Comparison of ENCODE assay signal across 9 cellular contexts in genomic region chr22:26169312-26170111, GRCh38. TPM values are rescaled to one million over a fixed set of nuclear protein-coding genes. Genes with fewer than 3 reads are reported as not detected.
DNase-seq lines count a peak whose midpoint lies in the region; ATAC-seq and TF ChIP-seq lines count a peak whose summit lies in the region.
"Had no signal": no experiment of that assay in that cellular context is flagged by ENCODE, and none has a peak within 500 bp of the region (broad histone marks: within the 10 kb centered on the region; RNA-seq: fewer than 3 reads in every experiment).

TSS of gene SEZ6L (plus strand) at chr22:26169462. CDS start at chr22:26169670, 208 bp downstream.

- H3K27ac Mint-ChIP-seq in activated naive CD4-positive, alpha-beta T cell treated with anti-CD3 and anti-CD28 coated beads, Interleukin-2, amount 50 U/mL, for 24 hours, result no peak within 1 kb of the TSS

- H3K36me3 Mint-ChIP-seq in activated naive CD4-positive, alpha-beta T cell treated with anti-CD3 and anti-CD28 coated beads, Interleukin-2, amount 50 U/mL, for 24 hours, result no peaks in the 10 kb centered on the region

- no peaks in the 10 kb centered on the region for H3K36me3 ChIP-seq in body of pancreas (replicated peaks in 1 of 2; ENCODE audit: insufficient read depth in 1 of 2, low read depth in 2 of 2)
- no peaks in the 10 kb centered on the region for H3K36me3 ChIP-seq in mesendoderm (ENCODE audit: control insufficient read depth, insufficient read depth, low read length)
- H3K36me3 ChIP-seq in upper lobe of right lung, result no peaks in the 10 kb centered on the region

- peaks cover 6% of the 10 kb centered on the region for H3K4me1 Mint-ChIP-seq in activated naive CD4-positive, alpha-beta T cell treated with anti-CD3 and anti-CD28 coated beads, Interleukin-2, amount 50 U/mL, for 24 hours

- H3K27me3 ChIP-seq in body of pancreas (peaks cover 0 to 19% of the 10 kb centered on the region in 2 donors), mesendoderm (ENCODE audit: insufficient read depth, low read length, poor library complexity) (peaks cover 5% of the 10 kb centered on the region), upper lobe of right lung (peaks cover 94% of the 10 kb centered on the region)

- no peaks in the 10 kb centered on the region for H3K79me1 ChIP-seq in mesendoderm (ENCODE audit: low read length)

- no peaks in the 10 kb centered on the region for H3K9me3 ChIP-seq in body of pancreas
- no peaks in the 10 kb centered on the region for H3K9me3 ChIP-seq in upper lobe of right lung

- H3K9me3 Mint-ChIP-seq in activated naive CD4-positive, alpha-beta T cell treated with anti-CD3 and anti-CD28 coated beads, Interleukin-2, amount 50 U/mL, for 24 hours, result no peaks in the 10 kb centered on the region

- peak within 1 kb of the TSS; percentile 71 for H3K56ac ChIP-seq in mesendoderm (ENCODE audit: low read length)

- no peak within 1 kb of the TSS for H2BK120ac ChIP-seq in mesendoderm (ENCODE audit: low read depth, low read length)

- peaks cover 14% of the 10 kb centered on the region for H3K4me1 ChIP-seq in body of pancreas
- peaks cover 3% of the 10 kb centered on the region for H3K4me1 ChIP-seq in mesendoderm (ENCODE audit: control insufficient read depth, low read depth, low read length)
- peaks cover 8% of the 10 kb centered on the region for H3K4me1 ChIP-seq in upper lobe of right lung

- H2BK5ac ChIP-seq in mesendoderm (ENCODE audit: low read length), result no peak within 1 kb of the TSS

- H3K4ac ChIP-seq in mesendoderm (ENCODE audit: low read depth, low read length), result no peak within 1 kb of the TSS

- H3K4me3 Mint-ChIP-seq in activated naive CD4-positive, alpha-beta T cell treated with anti-CD3 and anti-CD28 coated beads, Interleukin-2, amount 50 U/mL, for 24 hours, result peak within 1 kb of the TSS; percentile 38

- 0 to 1% methylated on average over 4 to 87 of the region's 92 CpGs for WGBS in body of pancreas, 2 donors
- no CpG with 5 or more reads among the region's 92 CpGs for WGBS in mesendoderm (ENCODE audit: extremely low coverage, insufficient coverage, low lambda C conversion rate)

- H3K27me3 Mint-ChIP-seq in activated naive CD4-positive, alpha-beta T cell treated with anti-CD3 and anti-CD28 coated beads, Interleukin-2, amount 50 U/mL, for 24 hours, result peaks cover 65% of the 10 kb centered on the region

- H2BK15ac ChIP-seq in mesendoderm (replicated peaks; ENCODE audit: low read depth), result no peak within 1 kb of the TSS

- H3K4me3 ChIP-seq in body of pancreas (no peak within 1 kb of the TSS), mesendoderm (ENCODE audit: low read length) (peak within 1 kb of the TSS; percentile 26), upper lobe of right lung (peak within 1 kb of the TSS; percentile 34)

- peak within 1 kb of the TSS; percentile 55 for H3K9ac ChIP-seq in mesendoderm (ENCODE audit: low read length)

- TF ChIP-seq POLR2A in body of pancreas (IDR thresholded peaks at IDR 0.05), result no peak

- no peak within 1 kb of the TSS for H3K27ac ChIP-seq in body of pancreas
- no peak within 1 kb of the TSS for H3K27ac ChIP-seq in mesendoderm (ENCODE audit: low read depth, low read length)
- no peak within 1 kb of the TSS for H3K27ac ChIP-seq in upper lobe of right lung
- H3K27ac ChIP-seq: epithelial cell of prostate had no signal

- H4K8ac ChIP-seq in mesendoderm (ENCODE audit: low read depth, low read length), result no peak within 1 kb of the TSS

- TF ChIP-seq CTCF in body of pancreas (IDR thresholded peaks at IDR 0.05) (no peak), upper lobe of right lung (IDR thresholded peaks at IDR 0.05) (no peak)

- no peak within 1 kb of the TSS for H3K18ac ChIP-seq in mesendoderm (ENCODE audit: low read length)

- intact Hi-C loops in body of pancreas (cut with DNase I), result no loop called here
- intact Hi-C loops in upper lobe of right lung (cut with DNase I), result no loop called here

- no peak within 1 kb of the TSS for H3K23ac ChIP-seq in mesendoderm (ENCODE audit: low read length)

- ATAC-seq in body of pancreas (peak; percentile 27), upper lobe of right lung (peak; percentile 56), GM21367 (IDR thresholded peaks at IDR 0.05; ENCODE audit: unreplicated experiment) (no peak)

- H3K4me2 ChIP-seq in mesendoderm (ENCODE audit: low read length), result peak within 1 kb of the TSS; percentile 59

- no peak for DNase-seq in activated naive CD4-positive, alpha-beta T cell treated with anti-CD3 and anti-CD28 coated beads, Interleukin-2, amount 50 U/mL, for 16 hours
- DNase-seq in body of pancreas (peak in 3 of 4 donors; percentile 13 to 32 (median 19)), mesendoderm (peak; percentile 23), upper lobe of right lung (peak; percentile 65), NCI-H2029 treated with DMSO at 0.1 percent for 48 hours (lab: John Stamatoyannopoulos, UW) (no peak)
- DNase-seq in activated CD8-positive, alpha-beta memory T cell treated with anti-CD3 and anti-CD28 coated beads for 24 hours, result no peak

- H2AK5ac ChIP-seq in mesendoderm (ENCODE audit: low read length), result no peak within 1 kb of the TSS

- H3K79me2 ChIP-seq in mesendoderm (ENCODE audit: control insufficient read depth, insufficient read depth, low read length), result no peaks in the 10 kb centered on the region

- no peak within 1 kb of the TSS for H4K5ac ChIP-seq in mesendoderm (ENCODE audit: low read length)

RNA-seq across cellular contexts. Expression of gene SEZ6L, which starts in this region (rescaled TPM):
- total RNA-seq in body of pancreas (under 1 TPM; 0.33 to 0.52 TPM), upper lobe of right lung (0.32 TPM)
- polyA plus RNA-seq in mesendoderm (2013, experiment 1 of 2), result 1.8 TPM
- 1.9 TPM for polyA plus RNA-seq in mesendoderm (2013, experiment 2 of 2)

Comparison
In these comparisons a context has a peak if more than half of its experiments do, and no peak if none do; other contexts are left out.
1. Peak in DNase-seq and ATAC-seq in body of pancreas; RNA of the gene not detected or under 1 TPM.
2. Peak in DNase-seq, ATAC-seq and H3K4me3 ChIP-seq in upper lobe of right lung; RNA of the gene not detected or under 1 TPM.